Comparison of ENCODE assay signal across 9 cellular contexts in the genomic region with DNA sequence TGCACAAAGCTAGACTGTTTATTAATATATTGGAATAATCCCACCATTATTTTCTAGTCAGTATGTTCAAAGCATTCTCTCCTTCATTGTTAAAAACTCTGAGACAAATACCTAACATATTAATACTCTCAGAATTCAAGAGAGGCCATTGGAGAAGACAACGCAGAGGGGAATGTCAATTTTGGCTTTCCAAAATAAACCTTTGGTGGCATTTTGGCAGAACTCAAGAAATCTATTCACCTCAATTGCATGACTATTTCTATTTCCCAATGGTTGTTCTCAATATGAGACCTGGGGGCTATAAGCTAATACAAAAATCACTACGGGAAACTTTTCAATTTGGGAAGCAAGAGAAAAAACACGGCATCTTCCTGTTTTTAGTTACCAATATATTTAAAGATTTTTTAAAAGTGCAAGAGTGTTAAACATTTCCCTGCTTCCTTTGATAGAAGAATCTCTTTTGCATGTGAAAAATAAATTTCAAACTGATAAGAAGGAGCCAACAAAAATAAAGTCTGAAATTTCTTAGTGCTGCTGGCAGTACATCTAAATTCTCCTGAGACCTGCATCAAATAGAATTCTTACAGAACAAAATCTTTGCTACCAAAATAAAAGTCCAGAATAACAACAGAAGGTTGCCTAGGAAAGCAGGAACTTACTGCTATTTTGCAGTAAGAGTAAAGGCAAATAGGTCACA. TPM values are rescaled to one million over a fixed set of nuclear protein-coding genes. Genes with fewer than 3 reads are reported as not detected.
DNase-seq lines count a peak whose midpoint lies in the region; ATAC-seq and TF ChIP-seq lines count a peak whose summit lies in the region.
"Had no signal": no experiment of that assay in that cellular context is flagged by ENCODE, and none has a peak within 500 bp of the region (broad histone marks: within the 10 kb centered on the region; RNA-seq: fewer than 3 reads in every experiment).

No MANE protein-coding gene starts in this region.

- peak in 1 of 2 donors; percentile 62 for ATAC-seq in lower lobe of right lung

- H3K4me2 ChIP-seq in smooth muscle cell, result no peak overlapping the region

- no peaks in the 10 kb centered on the region for H3K79me2 ChIP-seq in smooth muscle cell (ENCODE audit: low read depth)

- H3F3A ChIP-seq in smooth muscle cell (ENCODE audit: low read depth), result no peaks in the 10 kb centered on the region

- DNase-seq in A172 (ENCODE audit: low spot score), result peak; percentile 16
- peak; percentile 2 for DNase-seq in central memory CD4-positive, alpha-beta T cell
- DNase-seq in lower lobe of right lung, result no peak
- no peak for DNase-seq in KG1 (lab: John Stamatoyannopoulos, UW)
- DNase-seq in activated CD4-positive, alpha-beta T cell treated with anti-CD3 and anti-CD28 coated beads for 48 hours, result no peak
- no peak for DNase-seq in activated T-cell treated with anti-CD3 and anti-CD28 coated beads, Interleukin-2, amount 50 U/mL, for 48 hours
- no peak for DNase-seq in smooth muscle cell (lab: John Stamatoyannopoulos, UW; ENCODE audit: unreplicated experiment)
- DNase-seq: DND-41 had no signal

- peaks cover 10% of the 10 kb centered on the region for H3K4me1 ChIP-seq in HUES64 (ENCODE audit: insufficient read depth, low read length)
- peaks cover 9% of the 10 kb centered on the region for H3K4me1 ChIP-seq in lower lobe of right lung
- H3K4me1 ChIP-seq in smooth muscle cell (ENCODE audit: low read depth), result no peaks in the 10 kb centered on the region

- H3K27ac ChIP-seq in HUES64 (ENCODE audit: low read depth, low read length), result no peak overlapping the region
- H3K27ac ChIP-seq in lower lobe of right lung, result peak overlapping the region; percentile 3
- H3K27ac ChIP-seq in smooth muscle cell (ENCODE audit: low read depth), result no peak overlapping the region

- no peaks in the 10 kb centered on the region for H4K20me1 ChIP-seq in smooth muscle cell (ENCODE audit: low read depth)

- H3K9me3 ChIP-seq in HUES64 (ENCODE audit: insufficient read depth, low read depth, low read length) (no peaks in the 10 kb centered on the region), lower lobe of right lung (no peaks in the 10 kb centered on the region), smooth muscle cell (replicated peaks; ENCODE audit: low read depth) (no peaks in the 10 kb centered on the region)

- H3K36me3 ChIP-seq in HUES64 (ENCODE audit: insufficient read depth, low read length) (peaks cover 53% of the 10 kb centered on the region), lower lobe of right lung (peaks cover 68% of the 10 kb centered on the region), smooth muscle cell (ENCODE audit: low read depth) (peaks cover 14% of the 10 kb centered on the region)

- intact Hi-C loops in lower lobe of right lung (cut with DNase I), result no loop called here

- TF ChIP-seq CTCF in lower lobe of right lung (IDR thresholded peaks at IDR 0.05), result no peak
- TF ChIP-seq CTCF in smooth muscle cell (IDR thresholded peaks at IDR 0.05; ENCODE audit: borderline replicate concordance, insufficient read depth, poor library complexity, severe bottlenecking), result no peak

- H3K4me3 ChIP-seq in HUES64 (ENCODE audit: low read length) (no peak overlapping the region), lower lobe of right lung (no peak overlapping the region), smooth muscle cell (no peak overlapping the region)

- no peak overlapping the region for H2AFZ ChIP-seq in smooth muscle cell (ENCODE audit: low read depth)

- H3K27me3 ChIP-seq in HUES64 (ENCODE audit: insufficient read depth, low read length) (no peaks in the 10 kb centered on the region), lower lobe of right lung (ENCODE audit: low read depth) (no peaks in the 10 kb centered on the region), smooth muscle cell (ENCODE audit: low read depth) (no peaks in the 10 kb centered on the region)

- 100% methylated on average over 1 of the region's 3 CpGs for WGBS in HUES64
- WGBS in smooth muscle cell (ENCODE audit: low lambda C conversion rate), result 97% methylated on average over 3 of the region's 3 CpGs

- 0 out of 2 replicates have a peak overlapping the region, but pooled peaks have one; percentile 1 for H3K9ac ChIP-seq in HUES64 (ENCODE audit: low read depth, low read length)
- no peak overlapping the region for H3K9ac ChIP-seq in smooth muscle cell (ENCODE audit: low read depth)

RNA-seq across cellular contexts. Expression of a gene that starts 58.6 kb away (rescaled TPM):
- 47.0 and 48.2 TPM in 2 replicates for total RNA-seq in A172 (2014; rRNA removed; shearing (Covaris generic))
- 42.8 TPM for polyA plus RNA-seq in HUES64 (2013, experiment 1 of 2)
- 38.7 TPM for polyA plus RNA-seq in HUES64 (2013, experiment 2 of 2)
- total RNA-seq in lower lobe of right lung (27.6 TPM), smooth muscle cell (28.6 and 28.7 TPM in 2 replicates)
- polyA plus RNA-seq in smooth muscle cell, result 33.2 and 42.6 TPM in 2 replicates

Comparison
In these comparisons a context has a peak if more than half of its experiments do, and no peak if none do; other contexts are left out.
1. DNase-seq: peak in A172 (single experiment) and central memory CD4-positive, alpha-beta T cell (single experiment); none in lower lobe of right lung (single experiment), KG1 (single experiment), activated CD4-positive, alpha-beta T cell treated with anti-CD3 and anti-CD28 coated beads for 48 hours (single experiment), activated T-cell treated with anti-CD3 and anti-CD28 coated beads, Interleukin-2, amount 50 U/mL, for 48 hours (0 of 2) and smooth muscle cell (single experiment).